In genomic region chr20:44328428-44328827, GRCh38 we compare ENCODE assay signal across 1 cellular context.
TF ChIP-seq lines count a peak whose summit lies in the region.

No MANE protein-coding gene starts in this region.

TF ChIP-seq in HepG2, 621 proteins besides CTCF, POLR2A, EP300 and RAD21:
- TF ChIP-seq SP140L (CRISPR knock-in tag; IDR thresholded peaks at IDR 0.05; ENCODE audit: borderline replicate concordance) (no peak), ZNF629 (CRISPR knock-in tag; conservative IDR thresholded peaks at IDR 0.05) (peak; percentile 94), ZMYM3 (CRISPR knock-in tag; IDR thresholded peaks at IDR 0.05) (peak; percentile 70), CHD4 (IDR thresholded peaks at IDR 0.05; ENCODE audit: borderline replicate concordance, low read length) (peak; percentile 68; the same call in 1 of the 2 replicates), ZNF644 (CRISPR knock-in tag; IDR thresholded peaks at IDR 0.05; ENCODE audit: low read depth) (no peak), ZFP36L2 (CRISPR knock-in tag; IDR thresholded peaks at IDR 0.05) (no peak), KDM1A (CRISPR knock-in tag; IDR thresholded peaks at IDR 0.05) (peak; percentile 23; the same call in 1 of the 2 replicates), ATF1 (CRISPR knock-in tag; IDR thresholded peaks at IDR 0.05) (no peak), XRCC5 (optimal IDR thresholded peaks at IDR 0.05; ENCODE audit: low read length) (no peak), ZSCAN12 (CRISPR knock-in tag; IDR thresholded peaks at IDR 0.05) (no peak)
